Comparison of ENCODE assay signal across 31 cellular contexts in genomic region chr1:103997631-103998030, GRCh38.
"Had no signal": no experiment of that assay in that cellular context is flagged by ENCODE, and none has a peak within 500 bp of the region (broad histone marks: within the 10 kb centered on the region; RNA-seq: fewer than 3 reads in every experiment).

No MANE protein-coding gene starts in this region.

- H3K27ac ChIP-seq: adrenal gland, body of pancreas, colonic mucosa, epithelial cell of prostate, esophagus squamous epithelium, gastroesophageal sphincter, heart right ventricle had no signal

- DNase-seq: activated CD4-positive, alpha-beta memory T cell treated with anti-CD3 and anti-CD28 coated beads for 36 hours; activated CD4-positive, alpha-beta T cell treated with anti-CD3 and anti-CD28 coated beads for 36 hours; activated CD4-positive, alpha-beta T cell treated with anti-CD3 and anti-CD28 coated beads, Interleukin-2, amount 10 ng/mL, durations not matched to agents 24 days and 14 days; activated CD4-positive, CD25-positive, alpha-beta regulatory T cell; activated CD4-positive, CD25-positive, alpha-beta regulatory T cell treated with anti-CD3 and anti-CD28 coated beads, Interleukin-2, amount 50 U/mL, for 72 hours; activated CD8-positive, alpha-beta memory T cell treated with anti-CD3 and anti-CD28 coated beads, Interleukin-2, amount 10 ng/mL, durations not matched to agents 7 days and 5 days; activated CD8-positive, alpha-beta memory T cell treated with anti-CD3 and anti-CD28 coated beads, Interleukin-2, amount 50 U/mL, for 4 hours; activated CD8-positive, alpha-beta T cell treated with anti-CD3 and anti-CD28 coated beads, Interleukin-2, amount 10 ng/mL, durations not matched to agents 7 days and 5 days; activated effector memory CD4-positive, alpha-beta T cell treated with anti-CD3 and anti-CD28 coated beads, Interleukin-2, amount 50 U/mL, for 16 hours; activated naive CD4-positive, alpha-beta T cell treated with anti-CD3 and anti-CD28 coated beads for 36 hours; activated naive CD8-positive, alpha-beta T cell treated with anti-CD3 and anti-CD28 coated beads for 36 hours; activated naive CD8-positive, alpha-beta T cell treated with anti-CD3 and anti-CD28 coated beads, Interleukin-2, amount 50 U/mL, for 24 hours; activated T-cell treated with anti-CD3 and anti-CD28 coated beads, Interleukin-2, amount 50 U/mL, for 1 hour; activated T-cell treated with anti-CD3 and anti-CD28 coated beads, Interleukin-2, amount 50 U/mL, for 48 hours; adrenal gland; amygdala; aorta; body of pancreas; caudate nucleus; cerebellar nuclear complex; colonic mucosa; effector CD8-positive, alpha-beta T cell; esophagus squamous epithelium; foreskin melanocyte; heart right ventricle; T-helper 17 cell; T1000 had no signal

- H3K36me3 ChIP-seq: adrenal gland, colonic mucosa, esophagus squamous epithelium, gastroesophageal sphincter, heart right ventricle had no signal

- H3K4me1 ChIP-seq: adrenal gland, body of pancreas, colonic mucosa, esophagus squamous epithelium, gastroesophageal sphincter, heart right ventricle had no signal

- H3K27me3 ChIP-seq: adrenal gland, body of pancreas, colonic mucosa, esophagus squamous epithelium, gastroesophageal sphincter, heart right ventricle had no signal

- H3K9me3 ChIP-seq: body of pancreas, colonic mucosa, esophagus squamous epithelium, gastroesophageal sphincter had no signal

- FAIRE-seq: endometrium, endothelial cell of umbilical vein had no signal

- H3K4me3 ChIP-seq: adrenal gland, body of pancreas, colonic mucosa, esophagus squamous epithelium, gastroesophageal sphincter, heart right ventricle had no signal
